In genomic region chr16:85552980-85553435, GRCh38 we compare ENCODE assay signal across 8 cellular contexts.
DNase-seq lines count a peak whose midpoint lies in the region; ATAC-seq and TF ChIP-seq lines count a peak whose summit lies in the region.

No MANE protein-coding gene starts in this region.

- no peaks in the 10 kb centered on the region for H3K36me3 ChIP-seq in neuron (ENCODE audit: insufficient read depth, low read length)

- H3K27me3 Mint-ChIP-seq in Calu3 (ENCODE audit: unreplicated experiment) (peaks cover 12% of the 10 kb centered on the region), IgD-negative memory B cell (no peaks in the 10 kb centered on the region)

- H3K9me3 Mint-ChIP-seq in Calu3 (ENCODE audit: low read depth, unreplicated experiment) (no peaks in the 10 kb centered on the region), IgD-negative memory B cell (peaks cover 0 to 5% (median 0%) of the 10 kb centered on the region in 3 donors)

- H3K27ac ChIP-seq in dorsolateral prefrontal cortex, result peak overlapping the region in 42 of 59 donors; percentile 27 to 95 (median 86)

- no peak overlapping the region for H2AFZ ChIP-seq in neuron (ENCODE audit: low read depth, low read length)

- intact Hi-C loops in Calu3 (cut with micrococcal nuclease; ENCODE audit: unreplicated experiment), result no loop called here
- intact Hi-C loops in dorsolateral prefrontal cortex (cut with DNase I), result loop anchor here in 1 of 2 donors (5.0 kb wide), 1 partner anchor 59 kb away; the partner anchor contains the start of gene GSE1

- H3K9me3 ChIP-seq in neuron (ENCODE audit: low read length), result no peaks in the 10 kb centered on the region

- H3K27ac Mint-ChIP-seq in Calu3 (ENCODE audit: unreplicated experiment), result no peak overlapping the region
- peak overlapping the region in 1 of 3 donors; percentile 61 for H3K27ac Mint-ChIP-seq in IgD-negative memory B cell

- H3K4me3 ChIP-seq in dorsolateral prefrontal cortex (peak overlapping the region; percentile 55 to 89 (median 76)), neuron (ENCODE audit: low read length) (peak overlapping the region; percentile 57)

- H3K4me3 Mint-ChIP-seq in Calu3 (ENCODE audit: low read depth, unreplicated experiment) (peak overlapping the region; percentile 73), IgD-negative memory B cell (peak overlapping the region; percentile 78 to 94 (median 86))

- H3K36me3 Mint-ChIP-seq in Calu3 (ENCODE audit: insufficient read depth, unreplicated experiment) (peaks cover 51% of the 10 kb centered on the region), IgD-negative memory B cell (no peaks in the 10 kb centered on the region)

- TF ChIP-seq CTCF in Calu3 (IDR thresholded peaks at IDR 0.05; ENCODE audit: unreplicated experiment) (no peak), dorsolateral prefrontal cortex (IDR thresholded peaks at IDR 0.05 in 54 of 56, conservative IDR thresholded peaks at IDR 0.05 in 2 of 56; ENCODE audit: low read depth in 1 of 56, partially characterized antibody in 56 of 56) (no peak), GM10248 (IDR thresholded peaks at IDR 0.05; ENCODE audit: control extremely low read depth, extremely low read depth, low read depth, missing control alignments) (no peak)

- CTCF ChIA-PET in Calu3 (lab: Charles Lee) (interaction anchor here (0.6 to 3.3 kb wide), 9 partner anchors 11 to 162 kb away, joined by 3 to 21 read pairs (median 6); partner anchors contain the start of gene GSE1), GM10248 (lab: Yijun Ruan, JAX) (interaction anchor here (0.8 to 4.5 kb wide), 21 partner anchors 9 to 438 kb away, joined by 3 to 21 read pairs (median 3); partner anchors contain the start of gene GSE1)

- no peak for DNase-seq in Calu3
- no peak for DNase-seq in dorsolateral prefrontal cortex
- no peak for DNase-seq in GM10248 (ENCODE audit: extremely low spot score)

- H3K4me1 Mint-ChIP-seq in Calu3 (ENCODE audit: low read depth, unreplicated experiment), result peaks cover 27% of the 10 kb centered on the region
- peaks cover 12 to 27% (median 12%) of the 10 kb centered on the region in 3 donors for H3K4me1 Mint-ChIP-seq in IgD-negative memory B cell

- no peak for ATAC-seq in HG03025 (IDR thresholded peaks at IDR 0.05; ENCODE audit: low FRiP score, unreplicated experiment)
- ATAC-seq in GM21576 (IDR thresholded peaks at IDR 0.05; ENCODE audit: unreplicated experiment), result no peak
- no peak for ATAC-seq in GM21528 (IDR thresholded peaks at IDR 0.05; ENCODE audit: low FRiP score, unreplicated experiment)

- peaks cover 32% of the 10 kb centered on the region for H3K4me1 ChIP-seq in neuron (ENCODE audit: insufficient read depth, low read length)

- H3K27me3 ChIP-seq in dorsolateral prefrontal cortex, result no peaks in the 10 kb centered on the region
- H3K27me3 ChIP-seq in neuron (ENCODE audit: insufficient read depth, low read length), result no peaks in the 10 kb centered on the region

- POLR2A ChIA-PET in GM10248 (lab: Yijun Ruan, JAX), result interaction anchor here (0.6 to 0.8 kb wide), 2 partner anchors 9 to 246 kb away, joined by 3 to 5 read pairs; no protein-coding TSS in a partner anchor

- BruUV-seq in Calu3 (replicated peaks; lab: Mats Ljungman, UMichigan), result no TSS peak
